1 cellular context compared by ENCODE assay signal in the genomic region with DNA sequence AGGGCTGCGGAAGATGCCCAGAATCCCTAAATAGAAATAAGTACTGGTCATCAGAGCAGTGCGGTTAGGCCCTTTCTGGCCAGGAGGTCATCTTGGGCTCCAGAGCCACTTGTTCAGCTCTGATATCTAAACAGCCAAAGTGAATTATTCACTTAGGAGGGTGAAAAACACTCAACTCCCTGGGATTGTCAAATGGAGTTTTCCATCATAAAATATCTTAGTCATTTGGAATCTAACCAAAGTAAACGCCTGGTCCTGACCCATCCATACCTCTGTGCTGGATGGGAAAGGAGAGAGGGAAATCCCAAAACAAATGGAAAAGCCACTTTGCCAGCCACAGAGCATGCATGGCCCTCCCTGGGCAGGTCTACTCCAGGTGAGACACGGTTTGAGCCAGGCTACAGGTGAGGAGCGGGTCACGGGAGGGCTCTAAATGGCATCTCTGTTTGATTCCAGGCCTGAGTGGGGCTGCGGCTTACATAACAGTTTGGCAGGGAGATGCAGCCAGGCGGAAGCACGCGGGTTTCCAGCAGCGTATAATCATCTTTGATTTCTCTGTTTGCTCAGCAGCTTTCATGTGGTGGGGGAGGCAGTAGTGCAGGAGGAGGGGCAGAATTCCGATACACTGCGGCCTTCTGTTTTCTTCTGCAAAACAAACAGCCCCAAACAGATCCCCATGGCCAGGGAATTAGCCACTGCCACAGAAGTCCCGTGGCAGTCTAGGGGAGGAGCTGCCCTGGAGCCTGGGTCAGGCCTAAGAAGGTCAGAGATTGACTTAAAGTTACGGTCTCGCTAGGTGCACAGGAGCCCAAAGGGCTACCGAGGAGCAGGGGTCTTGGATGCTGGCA.
TF ChIP-seq lines count a peak whose summit lies in the region.

No MANE protein-coding gene starts in this region.

TF ChIP-seq in HepG2, 621 proteins besides CTCF, POLR2A, EP300 and RAD21 (continued from another document):
- TF ChIP-seq MYPOP (CRISPR knock-in tag; IDR thresholded peaks at IDR 0.05) (peak; percentile 61; the same call in 1 of the 2 replicates), HNRNPH1 (optimal IDR thresholded peaks at IDR 0.05; ENCODE audit: low read depth, low read length) (no peak), ZNF589 (CRISPR knock-in tag; conservative IDR thresholded peaks at IDR 0.05) (no peak), ZNF75D (CRISPR knock-in tag; IDR thresholded peaks at IDR 0.05; ENCODE audit: borderline replicate concordance) (no peak)
- TF ChIP-seq, protein P1, sequence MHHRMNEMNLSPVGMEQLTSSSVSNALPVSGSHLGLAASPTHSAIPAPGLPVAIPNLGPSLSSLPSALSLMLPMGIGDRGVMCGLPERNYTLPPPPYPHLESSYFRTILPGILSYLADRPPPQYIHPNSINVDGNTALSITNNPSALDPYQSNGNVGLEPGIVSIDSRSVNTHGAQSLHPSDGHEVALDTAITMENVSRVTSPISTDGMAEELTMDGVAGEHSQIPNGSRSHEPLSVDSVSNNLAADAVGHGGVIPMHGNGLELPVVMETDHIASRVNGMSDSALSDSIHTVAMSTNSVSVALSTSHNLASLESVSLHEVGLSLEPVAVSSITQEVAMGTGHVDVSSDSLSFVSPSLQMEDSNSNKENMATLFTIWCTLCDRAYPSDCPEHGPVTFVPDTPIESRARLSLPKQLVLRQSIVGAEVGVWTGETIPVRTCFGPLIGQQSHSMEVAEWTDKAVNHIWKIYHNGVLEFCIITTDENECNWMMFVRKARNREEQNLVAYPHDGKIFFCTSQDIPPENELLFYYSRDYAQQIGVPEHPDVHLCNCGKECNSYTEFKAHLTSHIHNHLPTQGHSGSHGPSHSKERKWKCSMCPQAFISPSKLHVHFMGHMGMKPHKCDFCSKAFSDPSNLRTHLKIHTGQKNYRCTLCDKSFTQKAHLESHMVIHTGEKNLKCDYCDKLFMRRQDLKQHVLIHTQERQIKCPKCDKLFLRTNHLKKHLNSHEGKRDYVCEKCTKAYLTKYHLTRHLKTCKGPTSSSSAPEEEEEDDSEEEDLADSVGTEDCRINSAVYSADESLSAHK (CRISPR knock-in tag; IDR thresholded peaks at IDR 0.05; ENCODE audit: borderline replicate concordance): no peak
- TF ChIP-seq, protein P2, sequence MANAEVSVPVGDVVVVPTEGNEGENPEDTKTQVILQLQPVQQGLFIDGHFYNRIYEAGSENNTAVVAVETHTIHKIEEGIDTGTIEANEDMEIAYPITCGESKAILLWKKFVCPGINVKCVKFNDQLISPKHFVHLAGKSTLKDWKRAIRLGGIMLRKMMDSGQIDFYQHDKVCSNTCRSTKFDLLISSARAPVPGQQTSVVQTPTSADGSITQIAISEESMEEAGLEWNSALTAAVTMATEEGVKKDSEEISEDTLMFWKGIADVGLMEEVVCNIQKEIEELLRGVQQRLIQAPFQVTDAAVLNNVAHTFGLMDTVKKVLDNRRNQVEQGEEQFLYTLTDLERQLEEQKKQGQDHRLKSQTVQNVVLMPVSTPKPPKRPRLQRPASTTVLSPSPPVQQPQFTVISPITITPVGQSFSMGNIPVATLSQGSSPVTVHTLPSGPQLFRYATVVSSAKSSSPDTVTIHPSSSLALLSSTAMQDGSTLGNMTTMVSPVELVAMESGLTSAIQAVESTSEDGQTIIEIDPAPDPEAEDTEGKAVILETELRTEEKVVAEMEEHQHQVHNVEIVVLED (CRISPR knock-in tag; IDR thresholded peaks at IDR 0.05; ENCODE audit: borderline replicate concordance): peak; percentile 46; the same call in 1 of the 2 replicates
